18 cellular contexts compared by ENCODE assay signal in genomic region chr14:61690982-61691381, GRCh38. TPM values are rescaled to one million over a fixed set of nuclear protein-coding genes. Genes with fewer than 3 reads are reported as not detected.
DNase-seq lines count a peak whose midpoint lies in the region; ATAC-seq and TF ChIP-seq lines count a peak whose summit lies in the region.
"Had no signal": no experiment of that assay in that cellular context is flagged by ENCODE, and none has a peak within 500 bp of the region (broad histone marks: within the 10 kb centered on the region; RNA-seq: fewer than 3 reads in every experiment).

No MANE protein-coding gene starts in this region.

- no peak for DNase-seq in CD4-positive, CD25-positive, alpha-beta regulatory T cell
- DNase-seq in GM13977 (ENCODE audit: low spot score), result peak; percentile 30
- no peak for DNase-seq in SIG-M5 (lab: John Stamatoyannopoulos, UW)
- DNase-seq in NOMO-1 treated with DMSO at 0.1 percent for 48 hours (lab: John Stamatoyannopoulos, UW; ENCODE audit: unreplicated experiment), result no peak
- DNase-seq: COR-L47, heart left ventricle, left colon, NCI-H1105 treated with DMSO at 0.1 percent for 48 hours, NCI-H524 treated with DMSO at 0.1 percent for 48 hours, sigmoid colon, substantia nigra had no signal

- in situ Hi-C loops in GM13977 (cut with MboI; ENCODE audit: low pct_unique_long_range_greater_than_20kb, low sequenced_read_pairs, unreplicated experiment), result no loop called here

- peak overlapping the region in 2 of 3 donors; percentile 32 to 60 for H3K27ac Mint-ChIP-seq in CD4-positive, CD25-positive, alpha-beta regulatory T cell
- H3K27ac Mint-ChIP-seq in activated T-helper 17 cell treated with anti-CD3 and anti-CD28 coated beads, Interleukin-2, amount 50 U/mL, for 72 hours, result peak overlapping the region; percentile 87
- H3K27ac Mint-ChIP-seq: IgD-negative memory B cell, nephron had no signal

- H3K27me3 Mint-ChIP-seq in CD4-positive, CD25-positive, alpha-beta regulatory T cell, result peaks cover 44% of the 10 kb centered on the region
- no peaks in the 10 kb centered on the region for H3K27me3 Mint-ChIP-seq in activated T-helper 17 cell treated with anti-CD3 and anti-CD28 coated beads, Interleukin-2, amount 50 U/mL, for 72 hours

- H3K9me3 ChIP-seq in CD4-positive, CD25-positive, alpha-beta regulatory T cell (ENCODE audit: control insufficient read depth in 2 of 2, low read length in 2 of 2), result peaks cover 0 to 3% of the 10 kb centered on the region in 2 experiments
- H3K9me3 ChIP-seq in mesodermal cell (ENCODE audit: control insufficient read depth, low read length), result no peaks in the 10 kb centered on the region
- H3K9me3 ChIP-seq: sigmoid colon had no signal

- TF ChIP-seq CTCF in GM13977 (IDR thresholded peaks at IDR 0.05; ENCODE audit: extremely low read depth, insufficient read depth, missing control alignments), result no peak

- ATAC-seq in CD4-positive, CD25-positive, alpha-beta regulatory T cell (ENCODE audit: low read depth in 2 of 2), result no peak
- peak; percentile 35 for ATAC-seq in activated T-helper 17 cell treated with anti-CD3 and anti-CD28 coated beads, Interleukin-2, amount 50 U/mL, for 72 hours (replicated peaks)
- ATAC-seq in GM21723 (IDR thresholded peaks at IDR 0.05; ENCODE audit: unreplicated experiment) (no peak), HG02642 (IDR thresholded peaks at IDR 0.05; ENCODE audit: poor library complexity, unreplicated experiment) (no peak)
- ATAC-seq: heart left ventricle, left colon had no signal

- no peak overlapping the region for H3K27ac ChIP-seq in CD4-positive, CD25-positive, alpha-beta regulatory T cell (ENCODE audit: insufficient read depth, low read length, poor library complexity, severe bottlenecking)
- peak overlapping the region; percentile 61 for H3K27ac ChIP-seq in mesodermal cell (ENCODE audit: low read depth, low read length, severe bottlenecking)
- H3K27ac ChIP-seq: RWPE1, sigmoid colon had no signal

- peaks cover 6 to 23% (median 18%) of the 10 kb centered on the region in 4 donors for H3K4me1 Mint-ChIP-seq in CD4-positive, CD25-positive, alpha-beta regulatory T cell
- H3K4me1 Mint-ChIP-seq in activated T-helper 17 cell treated with anti-CD3 and anti-CD28 coated beads, Interleukin-2, amount 50 U/mL, for 72 hours, result peaks cover 24% of the 10 kb centered on the region

- peaks cover 6% of the 10 kb centered on the region for H3K36me3 Mint-ChIP-seq in CD4-positive, CD25-positive, alpha-beta regulatory T cell
- peaks cover 14% of the 10 kb centered on the region for H3K36me3 Mint-ChIP-seq in activated T-helper 17 cell treated with anti-CD3 and anti-CD28 coated beads, Interleukin-2, amount 50 U/mL, for 72 hours (ENCODE audit: low read depth)

- H3K4me1 ChIP-seq in CD4-positive, CD25-positive, alpha-beta regulatory T cell (ENCODE audit: control insufficient read depth, insufficient read depth, low read length, poor library complexity, severe bottlenecking), result peaks cover 9% of the 10 kb centered on the region
- peaks cover 5% of the 10 kb centered on the region for H3K4me1 ChIP-seq in mesodermal cell (ENCODE audit: control insufficient read depth, insufficient read depth, low read length, poor library complexity, severe bottlenecking)

- H3K36me3 ChIP-seq in CD4-positive, CD25-positive, alpha-beta regulatory T cell (ENCODE audit: control insufficient read depth, insufficient read depth, low read length), result no peaks in the 10 kb centered on the region
- H3K36me3 ChIP-seq in mesodermal cell (ENCODE audit: control insufficient read depth, insufficient read depth, low read length), result no peaks in the 10 kb centered on the region
- H3K36me3 ChIP-seq: heart left ventricle, sigmoid colon had no signal

- peaks cover 0 to 17% (median 5%) of the 10 kb centered on the region in 7 donors for H3K9me3 Mint-ChIP-seq in CD4-positive, CD25-positive, alpha-beta regulatory T cell
- H3K9me3 Mint-ChIP-seq in activated T-helper 17 cell treated with anti-CD3 and anti-CD28 coated beads, Interleukin-2, amount 50 U/mL, for 72 hours, result no peaks in the 10 kb centered on the region

- H3K27me3 ChIP-seq in CD4-positive, CD25-positive, alpha-beta regulatory T cell (ENCODE audit: control insufficient read depth, insufficient read depth, low read length), result peaks cover 12% of the 10 kb centered on the region
- H3K27me3 ChIP-seq: heart left ventricle, sigmoid colon had no signal

- peak overlapping the region in 1 of 4 donors; percentile 34 for H3K4me3 Mint-ChIP-seq in CD4-positive, CD25-positive, alpha-beta regulatory T cell
- H3K4me3 Mint-ChIP-seq in activated T-helper 17 cell treated with anti-CD3 and anti-CD28 coated beads, Interleukin-2, amount 50 U/mL, for 72 hours, result peak overlapping the region; percentile 76
- H3K4me3 Mint-ChIP-seq: nephron had no signal

- H3K4me3 ChIP-seq in CD4-positive, CD25-positive, alpha-beta regulatory T cell (ENCODE audit: low read depth, low read length), result no peak overlapping the region
- no peak overlapping the region for H3K4me3 ChIP-seq in mesodermal cell (ENCODE audit: extremely low read depth, insufficient read depth, low read length, poor library complexity, severe bottlenecking)
- H3K4me3 ChIP-seq: heart left ventricle, sigmoid colon had no signal

- WGBS in mesodermal cell (ENCODE audit: insufficient coverage in 2 of 2), 2 experiments, result 50 to 80% methylated on average over 1 of the region's 2 CpGs

RNA-seq across cellular contexts. Expression of gene HIF1A, which starts 4.3 kb away (rescaled TPM):
- total RNA-seq in CD4-positive, CD25-positive, alpha-beta regulatory T cell, result 123 TPM
- 10 to 100 TPM; 48.2 to 62.3 (median 57.5) TPM for polyA plus RNA-seq in CD4-positive, CD25-positive, alpha-beta regulatory T cell
- total RNA-seq in activated T-helper 17 cell treated with anti-CD3 and anti-CD28 coated beads, Interleukin-2, amount 50 U/mL, for 72 hours, result 100 to 1,000 TPM; 123 to 176 TPM
- 246 TPM for polyA plus RNA-seq in mesodermal cell (2013, experiment 1 of 2)
- polyA plus RNA-seq in mesodermal cell (2013, experiment 2 of 2), result 253 TPM
